14 cellular contexts compared by ENCODE assay signal in the genomic region with DNA sequence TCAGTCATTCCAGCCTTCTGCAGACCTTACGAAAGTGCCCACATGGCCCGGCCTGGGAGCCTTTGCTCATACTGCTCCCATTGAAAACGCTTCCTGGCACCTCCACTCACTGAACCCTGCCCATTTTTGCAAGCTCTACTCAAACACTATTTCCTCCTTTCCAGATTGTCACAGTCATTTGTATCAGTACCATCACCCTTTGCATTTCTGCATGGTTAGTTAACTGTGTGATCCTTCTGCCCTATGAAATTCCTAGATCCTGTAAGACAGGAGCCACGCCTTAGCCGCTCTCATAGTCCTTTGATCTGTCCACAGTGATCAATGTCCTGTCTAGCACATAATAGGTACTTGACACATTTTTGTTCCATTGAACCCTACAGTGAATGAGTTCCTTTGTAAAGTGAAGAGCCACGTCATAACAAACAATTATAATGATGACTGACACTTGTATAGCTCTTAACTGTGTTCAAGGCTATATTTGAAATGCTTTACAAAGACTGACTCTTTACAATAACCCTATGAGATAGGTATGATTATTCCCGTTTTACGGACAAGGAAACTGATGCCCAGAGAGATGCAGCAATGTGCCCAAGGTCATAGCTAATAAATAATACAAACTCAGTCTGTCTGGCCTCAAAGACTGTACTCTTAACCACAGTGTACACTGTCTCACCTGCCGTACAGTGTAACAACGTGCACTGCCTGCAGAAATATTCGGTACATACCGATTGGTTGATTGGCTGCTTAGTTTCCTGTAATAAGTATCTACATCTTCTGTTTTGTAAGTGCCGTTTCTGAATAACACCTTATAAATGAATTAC. TPM values are rescaled to one million over a fixed set of nuclear protein-coding genes. Genes with fewer than 3 reads are reported as not detected.
A peak's percentile ranks its signal among the peaks of the same experiment; 100 is the strongest.
DNase-seq lines count a peak whose midpoint lies in the region; TF ChIP-seq lines count a peak whose summit lies in the region.
"Had no signal": no experiment of that assay in that cellular context is flagged by ENCODE, and none has a peak within 500 bp of the region (broad histone marks: within the 10 kb centered on the region; RNA-seq: fewer than 3 reads in every experiment).

No MANE protein-coding gene starts in this region.

- no peak for TF ChIP-seq RAD21 in neural cell (conservative IDR thresholded peaks at IDR 0.05)

- H3K27me3 ChIP-seq in KMS-11 (ENCODE audit: insufficient read depth, low read depth) (no peaks in the 10 kb centered on the region), neural cell (ENCODE audit: insufficient read depth, low read depth, low read length) (no peaks in the 10 kb centered on the region)
- H3K27me3 ChIP-seq: ascending aorta, BLaER1, gastrocnemius medialis, tibial artery had no signal

- H3K9me2 ChIP-seq in neural cell (ENCODE audit: insufficient read depth, low read length): no peaks in the 10 kb centered on the region

- H2AFZ ChIP-seq in KMS-11 (ENCODE audit: low read depth) (peak overlapping the region; percentile 3; the same call in 1 of the 2 replicates), neural cell (ENCODE audit: low read depth, low read length) (no peak overlapping the region)

- H3K4me3 ChIP-seq in KMS-11 (IDR thresholded peaks at IDR 0.05; ENCODE audit: insufficient read depth, low read depth, low read length) (no peak overlapping the region), SK-N-MC (peak overlapping the region; percentile 22; the same call in 1 of the 2 replicates), neural cell (ENCODE audit: low read length) (no peak overlapping the region)
- H3K4me3 ChIP-seq: ascending aorta, BLaER1, gastrocnemius medialis, tibial artery had no signal

- H3K79me2 ChIP-seq in KMS-11 (ENCODE audit: insufficient read depth, low read depth) (no peaks in the 10 kb centered on the region), neural cell (replicated peaks; ENCODE audit: insufficient read depth, low read length) (no peaks in the 10 kb centered on the region)

- H4K20me1 ChIP-seq in KMS-11 (ENCODE audit: insufficient read depth) (no peaks in the 10 kb centered on the region), neural cell (ENCODE audit: insufficient read depth) (no peaks in the 10 kb centered on the region)
- H4K20me1 ChIP-seq: BLaER1 had no signal

- TF ChIP-seq EP300 in neural cell (conservative IDR thresholded peaks at IDR 0.05; ENCODE audit: poor library complexity, severe bottlenecking): peak; percentile 98

- H3K9me3 ChIP-seq in SK-N-MC (ENCODE audit: low read depth, low read length) (no peaks in the 10 kb centered on the region), neural cell (ENCODE audit: low read length) (peaks cover 6% of the 10 kb centered on the region)
- H3K9me3 ChIP-seq: ascending aorta, gastrocnemius medialis, tibial artery had no signal

- peaks cover 21% of the 10 kb centered on the region for H3K4me1 ChIP-seq in KMS-11 (ENCODE audit: low read depth, poor library complexity, severe bottlenecking)
- H3K4me1 ChIP-seq: ascending aorta, gastrocnemius medialis, tibial artery had no signal

- H3K4me2 ChIP-seq in KMS-11: 0 out of 2 replicates have a peak overlapping the region, but pooled peaks have one; percentile 9
- H3K4me2 ChIP-seq in neural cell (ENCODE audit: low read length): no peak overlapping the region

- H3K27ac ChIP-seq in KMS-11: no peak overlapping the region
- H3K27ac ChIP-seq in SK-N-MC: no peak overlapping the region
- H3K27ac ChIP-seq in neural cell (ENCODE audit: low read length): no peak overlapping the region
- H3K27ac ChIP-seq: 22Rv1, ascending aorta, BLaER1, gastrocnemius medialis, tibial artery had no signal

- H3K9ac ChIP-seq in KMS-11 (no peak overlapping the region), SK-N-MC (ENCODE audit: insufficient read length) (no peak overlapping the region), neural cell (ENCODE audit: low read length) (no peak overlapping the region)
- H3K9ac ChIP-seq: BLaER1 had no signal

- H3K36me3 ChIP-seq in KMS-11 (ENCODE audit: insufficient read depth) (no peaks in the 10 kb centered on the region), SK-N-MC (ENCODE audit: insufficient read depth, low read length) (no peaks in the 10 kb centered on the region), neural cell (ENCODE audit: insufficient read depth, low read length) (no peaks in the 10 kb centered on the region)
- H3K36me3 ChIP-seq: ascending aorta, BLaER1, gastrocnemius medialis, tibial artery had no signal

- peak; percentile 7 for DNase-seq in NCI-H1105 treated with DMSO at 0.1 percent for 48 hours (lab: John Stamatoyannopoulos, UW)
- DNase-seq in NCI-H1105 (lab: John Stamatoyannopoulos, UW): no peak
- no peak for DNase-seq in SK-N-MC (ENCODE audit: low read depth, low spot score)
- DNase-seq in NCI-H1436 treated with DMSO at 0.1 percent for 48 hours (lab: John Stamatoyannopoulos, UW): no peak
- DNase-seq in activated CD8-positive, alpha-beta memory T cell treated with anti-CD3 and anti-CD28 coated beads, Interleukin-2, amount 50 U/mL, for 48 hours: no peak
- no peak for DNase-seq in DMS 273 (lab: John Stamatoyannopoulos, UW; ENCODE audit: unreplicated experiment)

- no peaks in the 10 kb centered on the region for H3F3A ChIP-seq in neural cell (ENCODE audit: insufficient read depth, low read length, poor library complexity, severe bottlenecking)

- TF ChIP-seq CTCF in KMS-11 (conservative IDR thresholded peaks at IDR 0.05; ENCODE audit: low read depth, low read length) (no peak), neural cell (IDR thresholded peaks at IDR 0.05; ENCODE audit: poor library complexity, severe bottlenecking) (no peak)

TF ChIP-seq in neural cell, 6 proteins besides CTCF, POLR2A, EP300 and RAD21:
- TF ChIP-seq, protein P1, sequence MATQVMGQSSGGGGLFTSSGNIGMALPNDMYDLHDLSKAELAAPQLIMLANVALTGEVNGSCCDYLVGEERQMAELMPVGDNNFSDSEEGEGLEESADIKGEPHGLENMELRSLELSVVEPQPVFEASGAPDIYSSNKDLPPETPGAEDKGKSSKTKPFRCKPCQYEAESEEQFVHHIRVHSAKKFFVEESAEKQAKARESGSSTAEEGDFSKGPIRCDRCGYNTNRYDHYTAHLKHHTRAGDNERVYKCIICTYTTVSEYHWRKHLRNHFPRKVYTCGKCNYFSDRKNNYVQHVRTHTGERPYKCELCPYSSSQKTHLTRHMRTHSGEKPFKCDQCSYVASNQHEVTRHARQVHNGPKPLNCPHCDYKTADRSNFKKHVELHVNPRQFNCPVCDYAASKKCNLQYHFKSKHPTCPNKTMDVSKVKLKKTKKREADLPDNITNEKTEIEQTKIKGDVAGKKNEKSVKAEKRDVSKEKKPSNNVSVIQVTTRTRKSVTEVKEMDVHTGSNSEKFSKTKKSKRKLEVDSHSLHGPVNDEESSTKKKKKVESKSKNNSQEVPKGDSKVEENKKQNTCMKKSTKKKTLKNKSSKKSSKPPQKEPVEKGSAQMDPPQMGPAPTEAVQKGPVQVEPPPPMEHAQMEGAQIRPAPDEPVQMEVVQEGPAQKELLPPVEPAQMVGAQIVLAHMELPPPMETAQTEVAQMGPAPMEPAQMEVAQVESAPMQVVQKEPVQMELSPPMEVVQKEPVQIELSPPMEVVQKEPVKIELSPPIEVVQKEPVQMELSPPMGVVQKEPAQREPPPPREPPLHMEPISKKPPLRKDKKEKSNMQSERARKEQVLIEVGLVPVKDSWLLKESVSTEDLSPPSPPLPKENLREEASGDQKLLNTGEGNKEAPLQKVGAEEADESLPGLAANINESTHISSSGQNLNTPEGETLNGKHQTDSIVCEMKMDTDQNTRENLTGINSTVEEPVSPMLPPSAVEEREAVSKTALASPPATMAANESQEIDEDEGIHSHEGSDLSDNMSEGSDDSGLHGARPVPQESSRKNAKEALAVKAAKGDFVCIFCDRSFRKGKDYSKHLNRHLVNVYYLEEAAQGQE (IDR thresholded peaks at IDR 0.05; ENCODE audit: borderline replicate concordance): peak; percentile 44
- no peak for TF ChIP-seq TAF1 (IDR thresholded peaks at IDR 0.05; ENCODE audit: low read depth)
- TF ChIP-seq POLR2AphosphoS5 (IDR thresholded peaks at IDR 0.05): peak; percentile 92

RNA-seq across cellular contexts. Expression of gene ITIH2, which starts 16.6 kb away (rescaled TPM):
- polyA plus RNA-seq in neural cell: not detected in 2 replicates
- not detected in 2 replicates for polyA minus RNA-seq in neural cell
- polyA plus RNA-seq: IgD-negative memory B cell had no signal

RNA-seq across cellular contexts. Expression of gene ITIH5, which starts 19.8 kb away (rescaled TPM):
- 0.28 TPM in 1 of 2 replicates, not detected in the other for polyA plus RNA-seq in neural cell
- polyA minus RNA-seq in neural cell: 0.23 and 0.24 TPM in 2 replicates
- polyA plus RNA-seq: IgD-negative memory B cell had no signal
